ENCODE assay signal across 10 cellular contexts in the genomic region with DNA sequence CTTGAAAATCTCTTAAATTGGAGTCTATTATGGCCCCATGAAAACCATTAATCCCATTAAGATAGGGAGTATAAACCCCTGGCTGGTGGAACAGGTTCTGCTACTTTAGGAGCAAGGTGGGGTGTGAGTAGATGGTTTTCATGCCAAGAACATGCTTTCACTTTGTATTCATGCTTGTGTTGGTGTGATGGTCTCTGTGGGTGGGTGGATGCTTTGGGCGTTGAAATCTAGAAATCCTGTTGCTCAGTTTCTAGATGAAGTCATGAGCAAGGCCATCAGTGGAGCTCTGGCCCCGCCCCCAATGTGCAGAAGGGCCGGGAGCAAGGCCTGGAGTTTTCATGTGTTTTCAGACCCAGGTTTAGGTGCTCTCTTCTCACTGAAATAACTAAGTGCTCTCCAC. TPM values are rescaled to one million over a fixed set of nuclear protein-coding genes. Genes with fewer than 3 reads are reported as not detected.
A peak's percentile ranks its signal among the peaks of the same experiment; 100 is the strongest.
DNase-seq lines count a peak whose midpoint lies in the region; ATAC-seq, FAIRE-seq and TF ChIP-seq lines count a peak whose summit lies in the region.
"Had no signal": no experiment of that assay in that cellular context is flagged by ENCODE, and none has a peak within 500 bp of the region (broad histone marks: within the 10 kb centered on the region; RNA-seq: fewer than 3 reads in every experiment).

No MANE protein-coding gene starts in this region.

- no peaks in the 10 kb centered on the region for H3K27me3 ChIP-seq in IMR-90 (ENCODE audit: control insufficient read depth, insufficient read depth, low read length)
- no peaks in the 10 kb centered on the region for H3K27me3 ChIP-seq in astrocyte (ENCODE audit: insufficient read depth, low read length)
- no peaks in the 10 kb centered on the region for H3K27me3 ChIP-seq in sigmoid colon
- H3K27me3 ChIP-seq in psoas muscle (ENCODE audit: insufficient read depth in 3 of 3, low read length in 2 of 3) = no peaks in the 10 kb centered on the region
- no peaks in the 10 kb centered on the region for H3K27me3 ChIP-seq in right atrium auricular region
- H3K27me3 ChIP-seq in tibial nerve = no peaks in the 10 kb centered on the region

- peaks cover 12% of the 10 kb centered on the region for H3K9me1 ChIP-seq in IMR-90 (ENCODE audit: insufficient read depth, low read length)

- H3K27me3 Mint-ChIP-seq in astrocyte (ENCODE audit: low read depth, unreplicated experiment) = no peaks in the 10 kb centered on the region

- H3K27ac Mint-ChIP-seq in astrocyte (ENCODE audit: unreplicated experiment) = peak overlapping the region; percentile 14

- no peak overlapping the region for H4K5ac ChIP-seq in IMR-90 (ENCODE audit: low read depth, low read length)

- H3K23ac ChIP-seq in IMR-90 (ENCODE audit: low read depth, low read length) = no peak overlapping the region

- H3K9me3 ChIP-seq in IMR-90 (ENCODE audit: control insufficient read depth, insufficient read depth, low read length) (no peaks in the 10 kb centered on the region), astrocyte (ENCODE audit: insufficient read depth, low read depth, low read length) (no peaks in the 10 kb centered on the region), sigmoid colon (no peaks in the 10 kb centered on the region), psoas muscle (no peaks in the 10 kb centered on the region), right atrium auricular region (no peaks in the 10 kb centered on the region), tibial nerve (no peaks in the 10 kb centered on the region)

- intact Hi-C loops in IMR-90 (cut with micrococcal nuclease) (no loop called here), sigmoid colon (cut with DNase I) (no loop called here), psoas muscle (cut with DNase I) (loop anchor here in 1 of 2 donors (5.0 to 10.0 kb wide), 2 partner anchors 34 to 181 kb away; no protein-coding TSS in a partner anchor)

- H4K20me1 ChIP-seq in IMR-90 (ENCODE audit: insufficient read depth, low read length) (no peaks in the 10 kb centered on the region), astrocyte (ENCODE audit: insufficient read depth, low read length) (peaks cover 9% of the 10 kb centered on the region)

- no peak overlapping the region for H3K4ac ChIP-seq in IMR-90 (ENCODE audit: low read depth, low read length)

- in situ Hi-C loops in IMR-90 (cut with MboI; ENCODE audit: low sequenced_read_pairs) = no loop called here

- H3K9me3 Mint-ChIP-seq in astrocyte (ENCODE audit: unreplicated experiment) = no peaks in the 10 kb centered on the region
- H3K9me3 Mint-ChIP-seq: neural crest cell had no signal

- H3K9ac ChIP-seq in IMR-90 (ENCODE audit: low read depth, low read length) (no peak overlapping the region), astrocyte (ENCODE audit: low read length) (no peak overlapping the region)

- H3K14ac ChIP-seq in IMR-90 (replicated peaks; ENCODE audit: low read depth, low read length) = no peak overlapping the region

- TF ChIP-seq RAD21 in IMR-90 (IDR thresholded peaks at IDR 0.05; ENCODE audit: low read length) = no peak

- no peak overlapping the region for H3K4me2 ChIP-seq in IMR-90 (ENCODE audit: low read depth, low read length)
- H3K4me2 ChIP-seq in astrocyte (ENCODE audit: low read length) = no peak overlapping the region

- no peak overlapping the region for H4K91ac ChIP-seq in IMR-90 (ENCODE audit: insufficient read depth, low read depth, low read length)

- H2BK120ac ChIP-seq in IMR-90 (ENCODE audit: low read depth, low read length) = no peak overlapping the region

- ATAC-seq in IMR-90 (ENCODE audit: low read depth) (no peak), psoas muscle (no peak)

- TF ChIP-seq EP300 in sigmoid colon (IDR thresholded peaks at IDR 0.05) (no peak), tibial nerve (IDR thresholded peaks at IDR 0.05) (no peak)

- H3K4me3 ChIP-seq in IMR-90 (ENCODE audit: insufficient read depth, low read depth, low read length) (no peak overlapping the region), astrocyte (ENCODE audit: insufficient read depth, low read depth, low read length) (no peak overlapping the region), sigmoid colon (no peak overlapping the region), psoas muscle (no peak overlapping the region), right atrium auricular region (no peak overlapping the region), tibial nerve (no peak overlapping the region)

- DNase-seq in DMS79 treated with DMSO at 0.1 percent for 48 hours (lab: John Stamatoyannopoulos, UW) (peak; percentile 20), IMR-90 (peak; percentile 12), astrocyte (ENCODE audit: low read depth) (no peak), sigmoid colon (no peak), psoas muscle (no peak), right atrium auricular region (ENCODE audit: low spot score) (no peak), superior temporal gyrus (ENCODE audit: extremely low spot score) (no peak), tibial nerve (ENCODE audit: low spot score in 2 of 2) (no peak)

- H3K79me2 ChIP-seq in astrocyte (ENCODE audit: insufficient read depth, low read length) = no peaks in the 10 kb centered on the region

- no peak for FAIRE-seq in astrocyte (lab: Jason Lieb, UNC)
- FAIRE-seq: H1 had no signal

- peaks cover 13% of the 10 kb centered on the region for H3K4me1 ChIP-seq in IMR-90 (ENCODE audit: control insufficient read depth, insufficient read depth, low read length)
- H3K4me1 ChIP-seq in astrocyte (ENCODE audit: insufficient read depth, low read length) = peaks cover 19% of the 10 kb centered on the region
- H3K4me1 ChIP-seq in sigmoid colon = peaks cover 0 to 29% (median 25%) of the 10 kb centered on the region in 4 donors
- peaks cover 11% of the 10 kb centered on the region for H3K4me1 ChIP-seq in psoas muscle
- H3K4me1 ChIP-seq in right atrium auricular region = peaks cover 0 to 46% of the 10 kb centered on the region in 2 donors
- H3K4me1 ChIP-seq in tibial nerve = peaks cover 0 to 16% (median 0%) of the 10 kb centered on the region in 4 donors

- WGBS in IMR-90 (ENCODE audit: extremely low coverage in 2 of 2, insufficient read length in 1 of 2), 2 experiments = no CpG with 5 or more reads among the region's 3 CpGs
- WGBS in sigmoid colon, 2 donors = 19 to 53% methylated on average over 3 of the region's 3 CpGs
- WGBS in psoas muscle, 3 donors = 60 to 72% (median 66%) methylated on average over 3 of the region's 3 CpGs
- WGBS in tibial nerve, 2 donors = 38 to 43% methylated on average over 3 of the region's 3 CpGs

- no peak overlapping the region for H2AK5ac ChIP-seq in IMR-90 (ENCODE audit: low read depth, low read length)

- dilution Hi-C loops in IMR-90 (cut with HindIII; ENCODE audit: low sequenced_read_pairs, unreplicated experiment) = no loop called here

- peaks cover 20% of the 10 kb centered on the region for H3K36me3 Mint-ChIP-seq in astrocyte (ENCODE audit: low read depth, unreplicated experiment)

- H2AFZ ChIP-seq in IMR-90 (replicated peaks; ENCODE audit: low read length, poor library complexity) (no peak overlapping the region), astrocyte (ENCODE audit: low read depth, low read length) (no peak overlapping the region)

- no peak overlapping the region for H3K18ac ChIP-seq in IMR-90 (ENCODE audit: low read depth, low read length)

- no peak overlapping the region for H3K27ac ChIP-seq in IMR-90 (ENCODE audit: insufficient read depth, low read length)
- H3K27ac ChIP-seq in astrocyte (ENCODE audit: low read depth, low read length) = no peak overlapping the region
- peak overlapping the region; percentile 2 to 46 (median 7) for H3K27ac ChIP-seq in sigmoid colon
- H3K27ac ChIP-seq in psoas muscle = no peak overlapping the region
- H3K27ac ChIP-seq in right atrium auricular region = no peak overlapping the region
- no peak overlapping the region for H3K27ac ChIP-seq in tibial nerve

- H2BK20ac ChIP-seq in IMR-90 (ENCODE audit: low read depth, low read length) = no peak overlapping the region

- CTCF ChIA-PET in IMR-90 (lab: Yijun Ruan, JAX) = no interaction called here

- TF ChIP-seq POLR2A in IMR-90 (IDR thresholded peaks at IDR 0.05; ENCODE audit: low read depth, low read length) (no peak), sigmoid colon (IDR thresholded peaks at IDR 0.05) (no peak), tibial nerve (IDR thresholded peaks at IDR 0.05) (no peak)

- peaks cover 0 to 24% of the 10 kb centered on the region in 2 experiments; a peak in 3 of 4 replicates for H3K79me1 ChIP-seq in IMR-90 (ENCODE audit: low read depth in 1 of 2, low read length in 2 of 2)

- POLR2A ChIA-PET in IMR-90 (lab: Charles Lee; ENCODE audit: unreplicated experiment) = no interaction called here

- peaks cover 39% of the 10 kb centered on the region for H3K4me1 Mint-ChIP-seq in astrocyte (ENCODE audit: low read depth, unreplicated experiment)
- H3K4me1 Mint-ChIP-seq: neural crest cell had no signal

- no peak overlapping the region for H3K56ac ChIP-seq in IMR-90 (ENCODE audit: extremely low read depth, insufficient read depth, low read length)

- H3K36me3 ChIP-seq in IMR-90 (ENCODE audit: control insufficient read depth, insufficient read depth, low read length) (peaks cover 41% of the 10 kb centered on the region), astrocyte (ENCODE audit: insufficient read depth, low read length) (peaks cover 35% of the 10 kb centered on the region), sigmoid colon (peaks cover 3 to 59% (median 11%) of the 10 kb centered on the region in 4 donors), psoas muscle (ENCODE audit: insufficient read depth in 1 of 2, low read depth in 1 of 2) (peaks cover 14 to 83% of the 10 kb centered on the region in 2 donors), right atrium auricular region (peaks cover 43% of the 10 kb centered on the region), tibial nerve (peaks cover 0 to 90% (median 8%) of the 10 kb centered on the region in 3 donors)

- TF ChIP-seq CTCF in IMR-90 (conservative IDR thresholded peaks at IDR 0.05; ENCODE audit: low read depth, low read length) (no peak), astrocyte (IDR thresholded peaks at IDR 0.05; ENCODE audit: insufficient read depth, low read depth, low read length) (no peak), sigmoid colon (IDR thresholded peaks at IDR 0.05) (no peak), psoas muscle (IDR thresholded peaks at IDR 0.05) (no peak), right atrium auricular region (IDR thresholded peaks at IDR 0.05) (no peak), tibial nerve (IDR thresholded peaks at IDR 0.05) (no peak)

- no peak overlapping the region for H2BK15ac ChIP-seq in IMR-90 (ENCODE audit: low read depth, low read length)

- H2AK9ac ChIP-seq in IMR-90 (replicated peaks; ENCODE audit: low read depth, low read length, poor library complexity) = no peak overlapping the region

- no peak overlapping the region for H4K8ac ChIP-seq in IMR-90 (ENCODE audit: low read depth in 2 of 2, low read length in 2 of 2)

- no peak overlapping the region for H2BK5ac ChIP-seq in IMR-90 (ENCODE audit: low read depth, low read length, poor library complexity, severe bottlenecking)

- BruUV-seq in IMR-90 (replicated peaks; lab: Mats Ljungman, UMichigan) = no TSS peak

- no peak overlapping the region for H3K4me3 Mint-ChIP-seq in astrocyte (ENCODE audit: unreplicated experiment)
- H3K4me3 Mint-ChIP-seq: neural crest cell had no signal

RNA-seq across cellular contexts. Expression of gene PLD6, which starts 20.1 kb away (rescaled TPM):
- 1.1 TPM in 2 replicates for total RNA-seq in IMR-90 (2012; rRNA removed)
- 0.98 and 1.5 TPM in 2 replicates for polyA plus RNA-seq in IMR-90 (2012; rRNA removed)
- polyA plus RNA-seq in IMR-90 (2012; cell fraction: cytosol; rRNA removed) = 0.81 and 1.1 TPM in 2 replicates
- polyA plus RNA-seq in IMR-90 (2012; cell fraction: nucleus; rRNA removed; ENCODE audit: low replicate concordance) = 1.8 and 3.3 TPM in 2 replicates
- total RNA-seq in astrocyte = 0.31 and 0.64 TPM in 2 replicates
- 10 to 100 TPM in 2 of 4 donors, 1 to 10 TPM in 2; 7.7 to 15.3 (median 10.2) TPM for total RNA-seq in sigmoid colon
- polyA plus RNA-seq in sigmoid colon = 1 to 10 TPM in 2 of 3 donors, not detected in 1; 1.2 to 2.8 TPM
- total RNA-seq in psoas muscle = 1 to 10 TPM in 3 of 4 donors, under 1 TPM in 1; 0.84 to 5.4 (median 2.7) TPM
- 1 to 10 TPM; 1.3 to 2.5 (median 2.5) TPM for polyA plus RNA-seq in psoas muscle
- 1 to 10 TPM; 3.1 to 6.8 TPM for total RNA-seq in right atrium auricular region
- 10 to 100 TPM in 1 of 4 donors, 1 to 10 TPM in 3; 6.0 to 11.1 (median 8.2) TPM for total RNA-seq in tibial nerve

RNA-seq across cellular contexts. Expression of gene FLCN, which starts 50.9 kb away (rescaled TPM):
- 16.8 and 18.3 TPM in 2 replicates for total RNA-seq in IMR-90 (2012; rRNA removed)
- 19.6 and 24.8 TPM in 2 replicates for polyA plus RNA-seq in IMR-90 (2012; rRNA removed)
- 8.4 and 11.3 TPM in 2 replicates for polyA plus RNA-seq in IMR-90 (2012; cell fraction: cytosol; rRNA removed)
- 139 and 159 TPM in 2 replicates for polyA plus RNA-seq in IMR-90 (2012; cell fraction: nucleus; rRNA removed; ENCODE audit: low replicate concordance)
- total RNA-seq in astrocyte = 34.2 and 40.0 TPM in 2 replicates
- total RNA-seq in sigmoid colon = 100 to 1,000 TPM in 2 of 4 donors, 10 to 100 TPM in 2; 41.5 to 122 (median 78.7) TPM
- 10 to 100 TPM; 10.8 to 28.6 (median 13.4) TPM for polyA plus RNA-seq in sigmoid colon
- total RNA-seq in psoas muscle = 10 to 100 TPM; 38.7 to 79.4 (median 52.6) TPM
- 100 to 1,000 TPM in 1 of 3 donors, 10 to 100 TPM in 2; 42.0 to 106 (median 86.8) TPM for polyA plus RNA-seq in psoas muscle
- total RNA-seq in right atrium auricular region = 10 to 100 TPM; 22.7 to 23.7 TPM
- total RNA-seq in tibial nerve = 10 to 100 TPM; 71.5 to 85.9 (median 76.6) TPM

Comparison
In these comparisons a context has a peak if more than half of its experiments do, and no peak if none do; other contexts are left out.
1. DNase-seq: peak in DMS79 treated with DMSO at 0.1 percent for 48 hours (single experiment) and IMR-90 (single experiment); none in astrocyte (single experiment), sigmoid colon (single experiment), psoas muscle (0 of 2), right atrium auricular region (single experiment), superior temporal gyrus (single experiment) and tibial nerve (0 of 2).
2. H3K27ac ChIP-seq: peak in sigmoid colon (4 of 4); none in IMR-90 (single experiment), astrocyte (single experiment), psoas muscle (single experiment), right atrium auricular region (0 of 2) and tibial nerve (0 of 4).